9 cellular contexts compared by ENCODE assay signal in the genomic region with DNA sequence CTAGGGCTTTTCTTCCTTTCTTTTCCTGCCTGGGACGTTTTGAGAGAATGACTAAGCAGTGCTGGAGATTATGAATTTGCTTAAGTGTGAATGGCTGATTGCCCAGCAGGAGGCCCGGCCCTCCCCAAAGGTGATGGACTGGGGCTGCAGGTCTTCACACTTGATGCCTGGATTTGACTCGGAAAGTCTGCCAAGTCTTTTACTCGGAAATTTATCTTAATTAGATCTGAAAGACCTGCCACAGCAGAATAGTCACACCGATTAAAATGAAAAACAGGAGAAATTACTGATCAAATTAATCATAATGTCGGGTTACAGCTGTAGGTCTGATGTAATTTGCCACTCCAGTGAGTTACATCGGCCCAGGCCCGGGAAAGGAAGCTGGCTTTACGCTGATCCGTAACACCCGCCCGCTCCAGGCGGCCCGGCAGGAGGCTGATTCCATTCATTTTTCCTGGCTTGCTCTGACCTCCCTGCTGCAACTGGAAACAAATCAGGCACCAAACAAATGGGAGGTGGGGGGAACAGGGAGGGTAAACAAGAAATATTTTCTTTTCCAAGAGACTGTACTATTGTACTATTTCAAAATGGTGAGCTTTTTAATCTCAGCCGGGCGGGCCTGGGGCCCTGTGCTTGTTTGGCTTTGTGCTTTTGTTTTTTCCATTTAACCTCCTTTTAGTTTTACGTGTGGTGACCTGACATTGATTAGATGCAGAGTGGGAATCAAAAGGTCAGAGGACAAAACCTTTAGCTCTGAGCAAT.
DNase-seq lines count a peak whose midpoint lies in the region; ATAC-seq and TF ChIP-seq lines count a peak whose summit lies in the region.
"Had no signal": no experiment of that assay in that cellular context is flagged by ENCODE, and none has a peak within 500 bp of the region (broad histone marks: within the 10 kb centered on the region; RNA-seq: fewer than 3 reads in every experiment).

No MANE protein-coding gene starts in this region.

- H3K4me3 ChIP-seq in endocrine pancreas (ENCODE audit: control insufficient read depth, insufficient read depth, low read length) (peak overlapping the region; percentile 26), mesodermal cell (ENCODE audit: extremely low read depth, insufficient read depth, low read length, poor library complexity, severe bottlenecking) (no peak overlapping the region)

- no peak overlapping the region for H3K27ac Mint-ChIP-seq in CD4-positive, alpha-beta T cell
- no peak overlapping the region for H3K27ac Mint-ChIP-seq in activated CD4-positive, alpha-beta T cell treated with anti-CD3 and anti-CD28 coated beads, Interleukin-2, amount 10 ng/mL, durations not matched to agents 7 days and 5 days

- CTCF ChIA-PET in CD4-positive, alpha-beta T cell (lab: Charles Lee) = no interaction called here
- CTCF ChIA-PET in activated CD4-positive, alpha-beta T cell treated with anti-CD3 and anti-CD28 coated beads, Interleukin-2, amount 10 ng/mL, durations not matched to agents 7 days and 5 days (lab: Charles Lee) = interaction anchor here (1.0 kb wide), 1 partner anchor 354 kb away, joined by 3 read pairs; no protein-coding TSS in a partner anchor

- H3K27ac ChIP-seq in mesodermal cell (ENCODE audit: low read depth, low read length, severe bottlenecking) = peak overlapping the region; percentile 80
- H3K27ac ChIP-seq in CD4-positive, alpha-beta T cell (ENCODE audit: low read depth, low read length) = no peak overlapping the region

- H3K4me1 Mint-ChIP-seq in CD4-positive, alpha-beta T cell (ENCODE audit: low read depth) = peaks cover 5% of the 10 kb centered on the region
- H3K4me1 Mint-ChIP-seq in activated CD4-positive, alpha-beta T cell treated with anti-CD3 and anti-CD28 coated beads, Interleukin-2, amount 10 ng/mL, durations not matched to agents 7 days and 5 days = peaks cover 8% of the 10 kb centered on the region

- DNase-seq in COR-L47 (lab: John Stamatoyannopoulos, UW) (peak; percentile 94), NCI-H2171 treated with DMSO at 0.1 percent for 48 hours (lab: John Stamatoyannopoulos, UW) (peak; percentile 50), 8988T (no peak), MV-4-11 (lab: John Stamatoyannopoulos, UW) (no peak)
- DNase-seq in CD4-positive, alpha-beta T cell = no peak
- DNase-seq in activated CD4-positive, alpha-beta T cell treated with anti-CD3 and anti-CD28 coated beads, Interleukin-2, amount 10 ng/mL, durations not matched to agents 7 days and 5 days = no peak
- DNase-seq: activated T-cell treated with anti-CD3 and anti-CD28 coated beads, Interleukin-2, amount 50 U/mL, for 4 hours had no signal

- WGBS in mesodermal cell (ENCODE audit: insufficient coverage in 2 of 2), 2 experiments = 4 to 17% methylated on average over 9 to 12 of the region's 17 CpGs

- TF ChIP-seq CTCF in CD4-positive, alpha-beta T cell (IDR thresholded peaks at IDR 0.05) = no peak

- intact Hi-C loops in CD4-positive, alpha-beta T cell (cut with DNase I, micrococcal nuclease) = no loop called here

- H3K36me3 Mint-ChIP-seq in CD4-positive, alpha-beta T cell (ENCODE audit: low read depth) = no peaks in the 10 kb centered on the region
- H3K36me3 Mint-ChIP-seq in activated CD4-positive, alpha-beta T cell treated with anti-CD3 and anti-CD28 coated beads, Interleukin-2, amount 10 ng/mL, durations not matched to agents 7 days and 5 days (ENCODE audit: low read depth) = no peaks in the 10 kb centered on the region

- no peak overlapping the region for H3K4me3 Mint-ChIP-seq in CD4-positive, alpha-beta T cell
- no peak overlapping the region for H3K4me3 Mint-ChIP-seq in activated CD4-positive, alpha-beta T cell treated with anti-CD3 and anti-CD28 coated beads, Interleukin-2, amount 10 ng/mL, durations not matched to agents 7 days and 5 days
- H3K4me3 Mint-ChIP-seq: activated T-cell treated with anti-CD3 and anti-CD28 coated beads, Interleukin-2, amount 50 U/mL, for 4 hours had no signal

- no peaks in the 10 kb centered on the region for H3K36me3 ChIP-seq in endocrine pancreas (ENCODE audit: control insufficient read depth, insufficient read depth, low read length)
- H3K36me3 ChIP-seq in mesodermal cell (ENCODE audit: control insufficient read depth, insufficient read depth, low read length) = no peaks in the 10 kb centered on the region

- no peaks in the 10 kb centered on the region for H3K9me3 Mint-ChIP-seq in CD4-positive, alpha-beta T cell
- H3K9me3 Mint-ChIP-seq in activated CD4-positive, alpha-beta T cell treated with anti-CD3 and anti-CD28 coated beads, Interleukin-2, amount 10 ng/mL, durations not matched to agents 7 days and 5 days = no peaks in the 10 kb centered on the region
- H3K9me3 Mint-ChIP-seq: activated T-cell treated with anti-CD3 and anti-CD28 coated beads, Interleukin-2, amount 50 U/mL, for 4 hours had no signal

- H3K4me1 ChIP-seq in endocrine pancreas (ENCODE audit: control insufficient read depth, insufficient read depth, low read length) (peaks cover 15% of the 10 kb centered on the region), mesodermal cell (ENCODE audit: control insufficient read depth, insufficient read depth, low read length, poor library complexity, severe bottlenecking) (peaks cover 20% of the 10 kb centered on the region)

- no peaks in the 10 kb centered on the region for H3K9me3 ChIP-seq in endocrine pancreas (ENCODE audit: control insufficient read depth, low read length)
- H3K9me3 ChIP-seq in mesodermal cell (ENCODE audit: control insufficient read depth, low read length) = no peaks in the 10 kb centered on the region
- H3K9me3 ChIP-seq in CD4-positive, alpha-beta T cell (ENCODE audit: control insufficient read depth, low read length) = no peaks in the 10 kb centered on the region

- no peak for ATAC-seq in CD4-positive, alpha-beta T cell (ENCODE audit: poor library complexity)
- ATAC-seq: activated T-cell treated with anti-CD3 and anti-CD28 coated beads, Interleukin-2, amount 50 U/mL, for 4 hours had no signal

- no peak overlapping the region for H3K9ac ChIP-seq in endocrine pancreas (ENCODE audit: control insufficient read depth, insufficient read depth, low read length)

- H3K27me3 Mint-ChIP-seq in CD4-positive, alpha-beta T cell = no peaks in the 10 kb centered on the region
- H3K27me3 Mint-ChIP-seq in activated CD4-positive, alpha-beta T cell treated with anti-CD3 and anti-CD28 coated beads, Interleukin-2, amount 10 ng/mL, durations not matched to agents 7 days and 5 days = no peaks in the 10 kb centered on the region

- POLR2A ChIA-PET in CD4-positive, alpha-beta T cell (lab: Charles Lee) = no interaction called here
- POLR2A ChIA-PET in activated CD4-positive, alpha-beta T cell treated with anti-CD3 and anti-CD28 coated beads, Interleukin-2, amount 10 ng/mL, durations not matched to agents 7 days and 5 days (lab: Charles Lee) = no interaction called here

- no peaks in the 10 kb centered on the region for H3K27me3 ChIP-seq in endocrine pancreas (ENCODE audit: control insufficient read depth, insufficient read depth, low read length)
- H3K27me3 ChIP-seq in CD4-positive, alpha-beta T cell (ENCODE audit: control insufficient read depth, insufficient read depth, low read length) = no peaks in the 10 kb centered on the region

Comparison
In these comparisons a context has a peak if more than half of its experiments do, and no peak if none do; other contexts are left out.
1. DNase-seq: peak in COR-L47 (single experiment) and NCI-H2171 treated with DMSO at 0.1 percent for 48 hours (single experiment); none in 8988T (single experiment), CD4-positive, alpha-beta T cell (0 of 10), MV-4-11 (single experiment) and activated CD4-positive, alpha-beta T cell treated with anti-CD3 and anti-CD28 coated beads, Interleukin-2, amount 10 ng/mL, durations not matched to agents 7 days and 5 days (single experiment).